In genomic region chr17:12794919-12795517, GRCh38 we compare ENCODE assay signal across 21 cellular contexts. TPM values are rescaled to one million over a fixed set of nuclear protein-coding genes. Genes with fewer than 3 reads are reported as not detected.
DNase-seq lines count a peak whose midpoint lies in the region; ATAC-seq, FAIRE-seq and TF ChIP-seq lines count a peak whose summit lies in the region.
"Had no signal": no experiment of that assay in that cellular context is flagged by ENCODE, and none has a peak within 500 bp of the region (broad histone marks: within the 10 kb centered on the region; RNA-seq: fewer than 3 reads in every experiment).

No MANE protein-coding gene starts in this region.

- no peak for TF ChIP-seq POLR2A in GM12878 (IDR thresholded peaks at IDR 0.05; ENCODE audit: low read depth, low read length)

- no peak for TF ChIP-seq EP300 in GM12878 (IDR thresholded peaks at IDR 0.05; ENCODE audit: borderline replicate concordance in 1 of 2, control insufficient read depth in 1 of 2, low read depth in 2 of 2, low read length in 2 of 2)

- H3K4me2 ChIP-seq in GM12878 (ENCODE audit: control insufficient read depth, insufficient read depth) = peak overlapping the region; percentile 38; the same call in 1 of the 2 replicates
- H3K4me2 ChIP-seq: KMS-11 had no signal

- intact Hi-C loops in left ventricle myocardium inferior (cut with micrococcal nuclease) (no loop called here), Right ventricle myocardium inferior (cut with DNase I) (no loop called here), GM12878 (cut with micrococcal nuclease; ENCODE audit: unreplicated experiment) (no loop called here)

- H3K4me3 ChIP-seq in left ventricle myocardium inferior (no peak overlapping the region), GM12878 (no peak overlapping the region), mesodermal cell (ENCODE audit: extremely low read depth, insufficient read depth, low read length, poor library complexity, severe bottlenecking) (no peak overlapping the region)
- H3K4me3 ChIP-seq: HAP-1 had no signal

- BruUV-seq in GM12878 (replicated peaks; lab: Mats Ljungman, UMichigan) = no TSS peak

- H3K9me3 ChIP-seq in left ventricle myocardium inferior (replicated peaks) = peaks cover 16% of the 10 kb centered on the region
- H3K9me3 ChIP-seq in GM12878 (replicated peaks; ENCODE audit: control insufficient read depth, insufficient read depth, low read length) = no peaks in the 10 kb centered on the region
- no peaks in the 10 kb centered on the region for H3K9me3 ChIP-seq in mesodermal cell (ENCODE audit: control insufficient read depth, low read length)
- H3K9me3 ChIP-seq: BE2C, Caco-2, HAP-1 had no signal

- WGBS in GM12878 (ENCODE audit: insufficient coverage, insufficient replicate concordance, low lambda C conversion rate, missing lambda C conversion rate) = 48% methylated on average over 6 of the region's 6 CpGs
- 85 to 93% methylated on average over 3 to 5 of the region's 6 CpGs for WGBS in mesodermal cell (ENCODE audit: insufficient coverage in 2 of 2), 2 experiments

- DNase-seq in left ventricle myocardium inferior (no peak), Right ventricle myocardium inferior (ENCODE audit: missing footprints) (no peak), GM12878 (ENCODE audit: low read depth, low spot score) (no peak), ecto neural progenitor cell (ENCODE audit: low spot score) (no peak), HCEC 1CT (no peak)
- no peak for DNase-seq in stimulated activated CD8-positive, alpha-beta memory T cell treated with anti-CD3 and anti-CD28 coated beads, Interleukin-4, amount 100 ng/mL, for 48 hours
- DNase-seq: ACHN; BE2C; C1 segment of cervical spinal cord; Caco-2; CD4-positive, CD25-positive, alpha-beta regulatory T cell; CD8-positive, alpha-beta memory T cell; DMS53; DND-41; GF-D8 had no signal

- H3K79me2 ChIP-seq in GM12878 (ENCODE audit: control insufficient read depth, insufficient read depth, low read length) = no peaks in the 10 kb centered on the region; the same call in 1 of the 2 replicates

- no peaks in the 10 kb centered on the region for H4K20me1 ChIP-seq in GM12878 (ENCODE audit: control insufficient read depth, insufficient read depth)

- no peak for TF ChIP-seq RAD21 in GM12878 (IDR thresholded peaks at IDR 0.05; ENCODE audit: insufficient read depth, low read depth, low read length)

- H3K27me3 ChIP-seq in left ventricle myocardium inferior (ENCODE audit: low read depth) (peaks cover 6% of the 10 kb centered on the region), GM12878 (replicated peaks in 1 of 2; ENCODE audit: control insufficient read depth in 2 of 2, insufficient read depth in 2 of 2, low read length in 1 of 2) (no peaks in the 10 kb centered on the region; a peak in 1 of 4 replicates)

- in situ Hi-C loops in GM12878 (cut with MboI) = no loop called here

- SMC1A ChIA-PET in GM12878 (lab: Charles Lee; ENCODE audit: uncharacterized antibody, unreplicated experiment) = interaction anchor here (0.7 kb wide), 1 partner anchor 493 kb away, joined by 5 read pairs; no protein-coding TSS in a partner anchor

- TF ChIP-seq CTCF in left ventricle myocardium inferior (IDR thresholded peaks at IDR 0.05; ENCODE audit: borderline replicate concordance) = no peak
- no peak for TF ChIP-seq CTCF in GM12878 (IDR thresholded peaks at IDR 0.05 in 2 of 3, conservative IDR thresholded peaks at IDR 0.05 in 1 of 3; ENCODE audit: control insufficient read depth in 2 of 3, extremely low read depth in 1 of 3, insufficient read depth in 1 of 3, low read depth in 3 of 3, low read length in 3 of 3)

- RAD21 ChIA-PET in GM12878 (lab: Charles Lee; ENCODE audit: unreplicated experiment) = no interaction called here

- H3K27ac ChIP-seq in left ventricle myocardium inferior (replicated peaks) = peak overlapping the region; percentile 22
- no peak overlapping the region for H3K27ac ChIP-seq in GM12878 (ENCODE audit: control insufficient read depth, insufficient read depth)
- peak overlapping the region; percentile 66 for H3K27ac ChIP-seq in mesodermal cell (ENCODE audit: low read depth, low read length, severe bottlenecking)
- H3K27ac ChIP-seq: HL-60, KMS-11 had no signal

- ATAC-seq in Right ventricle myocardium inferior (no peak), GM19372 (IDR thresholded peaks at IDR 0.05; ENCODE audit: low read depth, unreplicated experiment) (peak; percentile 56), GM12878 (no peak)

- FAIRE-seq in GM12878 (lab: Jason Lieb, UNC) = no peak
- FAIRE-seq: A204.1 had no signal

- no peak overlapping the region for H2AFZ ChIP-seq in GM12878 (ENCODE audit: control insufficient read depth, low read depth, low read length)

- H3K36me3 ChIP-seq in left ventricle myocardium inferior = no peaks in the 10 kb centered on the region
- H3K36me3 ChIP-seq in GM12878 (ENCODE audit: control insufficient read depth in 2 of 2, insufficient read depth in 2 of 2, low read length in 1 of 2) = no peaks in the 10 kb centered on the region
- H3K36me3 ChIP-seq in mesodermal cell (ENCODE audit: control insufficient read depth, insufficient read depth, low read length) = no peaks in the 10 kb centered on the region
- H3K36me3 ChIP-seq: BE2C, HAP-1 had no signal

- CTCF ChIA-PET in GM12878 (lab: Yijun Ruan, JAX) = no interaction called here

- POLR2A ChIA-PET in GM12878 (lab: Charles Lee) = no interaction called here

- no peak overlapping the region for H3K9ac ChIP-seq in GM12878 (ENCODE audit: control insufficient read depth, insufficient read depth, low read length)
- H3K9ac ChIP-seq: KMS-11 had no signal

- peaks cover 14% of the 10 kb centered on the region for H3K4me1 ChIP-seq in left ventricle myocardium inferior
- H3K4me1 ChIP-seq in GM12878 (ENCODE audit: control insufficient read depth, insufficient read depth, low read length) = peaks cover 10% of the 10 kb centered on the region
- H3K4me1 ChIP-seq in mesodermal cell (ENCODE audit: control insufficient read depth, insufficient read depth, low read length, poor library complexity, severe bottlenecking) = no peaks in the 10 kb centered on the region
- H3K4me1 ChIP-seq: BE2C, Caco-2, HAP-1 had no signal

TF ChIP-seq in GM12878, 131 proteins besides CTCF, POLR2A, EP300 and RAD21:
- TF ChIP-seq, protein P1, sequence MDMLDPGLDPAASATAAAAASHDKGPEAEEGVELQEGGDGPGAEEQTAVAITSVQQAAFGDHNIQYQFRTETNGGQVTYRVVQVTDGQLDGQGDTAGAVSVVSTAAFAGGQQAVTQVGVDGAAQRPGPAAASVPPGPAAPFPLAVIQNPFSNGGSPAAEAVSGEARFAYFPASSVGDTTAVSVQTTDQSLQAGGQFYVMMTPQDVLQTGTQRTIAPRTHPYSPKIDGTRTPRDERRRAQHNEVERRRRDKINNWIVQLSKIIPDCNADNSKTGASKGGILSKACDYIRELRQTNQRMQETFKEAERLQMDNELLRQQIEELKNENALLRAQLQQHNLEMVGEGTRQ (IDR thresholded peaks at IDR 0.05; ENCODE audit: borderline replicate concordance, low read depth, low read length) = no peak
- TF ChIP-seq POLR2AphosphoS5 (IDR thresholded peaks at IDR 0.05; ENCODE audit: low read length) (no peak), IRF4 (IDR thresholded peaks at IDR 0.05; ENCODE audit: low read depth, low read length) (no peak), IKZF2 (IDR thresholded peaks at IDR 0.05) (no peak), PAX8 (IDR thresholded peaks at IDR 0.05) (no peak), PAX5 (IDR thresholded peaks at IDR 0.05; ENCODE audit: borderline replicate concordance, low read depth, low read length) (no peak), ZBED1 (IDR thresholded peaks at IDR 0.05; ENCODE audit: borderline replicate concordance) (no peak), POLR2AphosphoS2 (IDR thresholded peaks at IDR 0.05; ENCODE audit: low read depth, low read length) (no peak), RAD51 (IDR thresholded peaks at IDR 0.05) (no peak)
- TF ChIP-seq, protein P2, sequence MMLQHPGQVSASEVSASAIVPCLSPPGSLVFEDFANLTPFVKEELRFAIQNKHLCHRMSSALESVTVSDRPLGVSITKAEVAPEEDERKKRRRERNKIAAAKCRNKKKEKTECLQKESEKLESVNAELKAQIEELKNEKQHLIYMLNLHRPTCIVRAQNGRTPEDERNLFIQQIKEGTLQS (IDR thresholded peaks at IDR 0.05; ENCODE audit: borderline replicate concordance, extremely low read depth, low read depth, low read length) = no peak
- TF ChIP-seq, protein P3, sequence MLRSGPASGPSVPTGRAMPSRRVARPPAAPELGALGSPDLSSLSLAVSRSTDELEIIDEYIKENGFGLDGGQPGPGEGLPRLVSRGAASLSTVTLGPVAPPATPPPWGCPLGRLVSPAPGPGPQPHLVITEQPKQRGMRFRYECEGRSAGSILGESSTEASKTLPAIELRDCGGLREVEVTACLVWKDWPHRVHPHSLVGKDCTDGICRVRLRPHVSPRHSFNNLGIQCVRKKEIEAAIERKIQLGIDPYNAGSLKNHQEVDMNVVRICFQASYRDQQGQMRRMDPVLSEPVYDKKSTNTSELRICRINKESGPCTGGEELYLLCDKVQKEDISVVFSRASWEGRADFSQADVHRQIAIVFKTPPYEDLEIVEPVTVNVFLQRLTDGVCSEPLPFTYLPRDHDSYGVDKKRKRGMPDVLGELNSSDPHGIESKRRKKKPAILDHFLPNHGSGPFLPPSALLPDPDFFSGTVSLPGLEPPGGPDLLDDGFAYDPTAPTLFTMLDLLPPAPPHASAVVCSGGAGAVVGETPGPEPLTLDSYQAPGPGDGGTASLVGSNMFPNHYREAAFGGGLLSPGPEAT (IDR thresholded peaks at IDR 0.05; ENCODE audit: low read depth) = no peak

RNA-seq across cellular contexts. Expression of gene ARHGAP44, which starts 5.7 kb away (rescaled TPM):
- total RNA-seq in left ventricle myocardium inferior = 7.2 TPM
- 8.6 TPM for total RNA-seq in Right ventricle myocardium inferior
- 1.3 and 1.7 TPM in 2 replicates for total RNA-seq in GM12878 (2013; cell fraction: nucleolus; rRNA removed)
- total RNA-seq in GM12878 (2014; rRNA removed) = 0.11 and 0.40 TPM in 2 replicates
- total RNA-seq in GM12878 (2014; rRNA removed; fragmentation: Illumina TruSeq; extraction: Trizol) = 0.27 and 0.55 TPM in 2 replicates
- total RNA-seq in GM12878 (2021) = 0.61 and 1.1 TPM in 2 replicates
- polyA plus RNA-seq in GM12878 (2011; ENCODE audit: low read depth) = 2.8 TPM
- polyA plus RNA-seq in GM12878 (2011; rRNA removed) = 0.33 and 0.57 TPM in 2 replicates
- 0.33 and 0.36 TPM in 2 replicates for polyA plus RNA-seq in GM12878 (2011; cell fraction: cytosol; rRNA removed)
- polyA plus RNA-seq in GM12878 (2011; cell fraction: nucleus; rRNA removed) = 0.61 and 0.72 TPM in 2 replicates
- 5.3 and 5.5 TPM in 2 replicates for polyA plus RNA-seq in GM12878 (2012)
- 0.35 and 0.40 TPM in 2 replicates for polyA plus RNA-seq in GM12878 (2014; fragmentation: Illumina TruSeq; extraction: Trizol)
- under 1 TPM; 0.11 to 0.13 TPM for polyA plus RNA-seq in GM12878 (2014; fragmentation: Nextera tagmentation; extraction: Ambion mirVana)
- polyA plus RNA-seq in GM12878 (2014; rRNA removed) = 0.80 and 1.2 TPM in 2 replicates
- polyA plus RNA-seq in GM12878 (2016; fragmentation: Nextera tagmentation; extraction: Ambion mirVana) = 1 to 10 TPM; 1.1 to 1.2 TPM
- polyA minus RNA-seq in GM12878 (2011; rRNA and poly(A)+ RNA removed) = 0.80 and 1.9 TPM in 2 replicates
- polyA minus RNA-seq in GM12878 (2011; cell fraction: cytosol; rRNA and poly(A)+ RNA removed) = not detected in 2 replicates
- 1.2 and 1.9 TPM in 2 replicates for polyA minus RNA-seq in GM12878 (2011; cell fraction: nucleus; rRNA and poly(A)+ RNA removed)
- 5.8 TPM for polyA plus RNA-seq in mesodermal cell (2013, experiment 1 of 2)
- polyA plus RNA-seq in mesodermal cell (2013, experiment 2 of 2) = 4.7 TPM
- total RNA-seq: CD4-positive, CD25-positive, alpha-beta regulatory T cell; CD8-positive, alpha-beta memory T cell had no signal
- polyA plus RNA-seq: CD8-positive, alpha-beta memory T cell had no signal
